ENCODE assay signal across 1 cellular context in the genomic region with DNA sequence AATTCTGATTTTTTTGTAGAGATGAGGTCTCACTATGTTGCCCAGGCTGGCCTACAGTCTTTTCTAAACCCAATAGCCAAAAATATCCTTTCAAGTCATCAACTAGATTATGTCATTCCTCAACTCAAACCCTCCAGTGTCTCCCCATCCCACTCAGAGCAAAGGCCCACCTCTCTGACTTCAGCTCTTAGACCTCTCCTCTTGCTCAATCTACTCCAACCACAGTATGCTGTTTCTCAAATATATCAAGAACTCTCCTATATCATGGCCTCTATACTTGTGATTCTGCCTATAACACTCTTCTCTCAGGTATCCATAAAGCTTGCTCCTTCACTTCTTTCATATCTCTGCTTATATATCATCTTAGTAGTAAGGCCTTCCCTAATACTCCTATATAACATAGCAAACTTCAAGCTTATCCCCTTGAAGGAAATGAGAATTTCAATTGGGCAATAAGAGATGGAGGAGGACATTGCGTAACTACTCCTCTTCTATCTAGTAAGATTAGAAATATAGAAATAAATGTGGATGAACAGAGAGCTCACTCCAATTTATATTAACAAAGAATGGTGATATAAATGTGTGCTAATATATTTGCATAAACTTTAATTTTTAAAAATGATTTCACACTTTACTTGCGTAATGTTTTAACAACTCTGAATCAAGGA.
TF ChIP-seq lines count a peak whose summit lies in the region.

No MANE protein-coding gene starts in this region.

TF ChIP-seq in HepG2, 621 proteins besides CTCF, POLR2A, EP300 and RAD21:
- peak; percentile 79 for TF ChIP-seq CEBPB (IDR thresholded peaks at IDR 0.05; ENCODE audit: borderline replicate concordance, low read depth, low read length)
- TF ChIP-seq NCOA2 (CRISPR knock-in tag; IDR thresholded peaks at IDR 0.05) = no peak
- TF ChIP-seq NR2C2 (CRISPR knock-in tag; IDR thresholded peaks at IDR 0.05; ENCODE audit: borderline replicate concordance) = no peak
